20 cellular contexts compared by ENCODE assay signal in the genomic region with DNA sequence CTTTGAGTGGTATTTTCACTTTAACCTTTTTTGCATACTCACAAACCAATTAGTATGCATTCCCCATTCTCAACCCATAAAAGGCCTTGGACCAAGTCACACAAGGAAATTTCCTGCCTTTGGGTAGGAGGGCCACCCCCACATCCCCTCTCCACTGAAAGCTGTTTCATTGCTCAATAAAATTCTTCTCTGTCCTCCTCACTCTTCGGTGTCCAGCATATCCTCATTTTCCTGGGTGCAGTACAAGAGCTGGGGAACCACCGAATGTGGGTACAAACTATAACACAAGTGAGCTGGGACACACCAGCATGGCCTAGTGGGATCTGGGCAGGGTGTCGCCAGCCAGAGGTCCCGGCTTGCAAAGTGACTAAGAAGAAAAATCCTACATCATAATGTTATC.
DNase-seq lines count a peak whose midpoint lies in the region; ATAC-seq and TF ChIP-seq lines count a peak whose summit lies in the region.
"Had no signal": no experiment of that assay in that cellular context is flagged by ENCODE, and none has a peak within 500 bp of the region (broad histone marks: within the 10 kb centered on the region; RNA-seq: fewer than 3 reads in every experiment).

No MANE protein-coding gene starts in this region.

- H3K4me3 Mint-ChIP-seq in activated naive CD4-positive, alpha-beta T cell treated with anti-CD3 and anti-CD28 coated beads, Interleukin-2, amount 50 U/mL, for 24 hours = peak overlapping the region; percentile 49
- peak overlapping the region; percentile 38 for H3K4me3 Mint-ChIP-seq in activated CD8-positive, alpha-beta T cell treated with anti-CD3 and anti-CD28 coated beads for 36 hours
- no peak overlapping the region for H3K4me3 Mint-ChIP-seq in memory B cell
- H3K4me3 Mint-ChIP-seq: mesothelial cell of epicardium, WTC11 had no signal

- peaks cover 80% of the 10 kb centered on the region for H3K4me1 Mint-ChIP-seq in activated naive CD4-positive, alpha-beta T cell treated with anti-CD3 and anti-CD28 coated beads, Interleukin-2, amount 50 U/mL, for 24 hours
- peaks cover 73% of the 10 kb centered on the region for H3K4me1 Mint-ChIP-seq in activated CD8-positive, alpha-beta T cell treated with anti-CD3 and anti-CD28 coated beads for 36 hours (ENCODE audit: low read depth)
- peaks cover 2% of the 10 kb centered on the region for H3K4me1 Mint-ChIP-seq in memory B cell
- H3K4me1 Mint-ChIP-seq: mesothelial cell of epicardium had no signal

- DNase-seq in activated naive CD4-positive, alpha-beta T cell treated with Interleukin-2 at 50 U/mL for 16 hours = no peak
- no peak for DNase-seq in activated CD8-positive, alpha-beta T cell treated with anti-CD3 and anti-CD28 coated beads for 36 hours
- no peak for DNase-seq in memory B cell (ENCODE audit: low spot score in 2 of 2)
- DNase-seq in HuH-7.5 (ENCODE audit: low spot score) = no peak
- no peak for DNase-seq in amygdala (lab: John Stamatoyannopoulos, UW)
- DNase-seq: activated CD8-positive, alpha-beta memory T cell treated with anti-CD3 and anti-CD28 coated beads for 24 hours; activated gamma-delta T cell; cerebellar nuclear complex; DMS153; heart right ventricle; MG63; NCI-H1417 treated with DMSO at 0.1 percent for 48 hours; NCI-H446 treated with DMSO at 0.1 percent for 48 hours; T1000 had no signal

- peak overlapping the region; percentile 87 for H3K27ac Mint-ChIP-seq in activated naive CD4-positive, alpha-beta T cell treated with anti-CD3 and anti-CD28 coated beads, Interleukin-2, amount 50 U/mL, for 24 hours
- peak overlapping the region; percentile 82 for H3K27ac Mint-ChIP-seq in activated CD8-positive, alpha-beta T cell treated with anti-CD3 and anti-CD28 coated beads for 36 hours
- peak overlapping the region; percentile 2 for H3K27ac Mint-ChIP-seq in memory B cell
- H3K27ac Mint-ChIP-seq: mesothelial cell of epicardium, progenitor cell of endocrine pancreas, WTC11 had no signal

- H3K36me3 Mint-ChIP-seq in activated naive CD4-positive, alpha-beta T cell treated with anti-CD3 and anti-CD28 coated beads, Interleukin-2, amount 50 U/mL, for 24 hours = peaks cover 16% of the 10 kb centered on the region
- H3K36me3 Mint-ChIP-seq in activated CD8-positive, alpha-beta T cell treated with anti-CD3 and anti-CD28 coated beads for 36 hours (ENCODE audit: low read depth) = peaks cover 38% of the 10 kb centered on the region
- H3K36me3 Mint-ChIP-seq in memory B cell = no peaks in the 10 kb centered on the region
- H3K36me3 Mint-ChIP-seq: mesothelial cell of epicardium, WTC11 had no signal

- intact Hi-C loops in activated CD8-positive, alpha-beta T cell treated with anti-CD3 and anti-CD28 coated beads for 36 hours (cut with micrococcal nuclease) = loop anchor here (5.0 kb wide), 3 partner anchors 48 to 328 kb away; partner anchors contain the start of gene ITGA4

- no peaks in the 10 kb centered on the region for H3K27me3 Mint-ChIP-seq in activated naive CD4-positive, alpha-beta T cell treated with anti-CD3 and anti-CD28 coated beads, Interleukin-2, amount 50 U/mL, for 24 hours
- H3K27me3 Mint-ChIP-seq in activated CD8-positive, alpha-beta T cell treated with anti-CD3 and anti-CD28 coated beads for 36 hours = no peaks in the 10 kb centered on the region
- H3K27me3 Mint-ChIP-seq in memory B cell = no peaks in the 10 kb centered on the region
- H3K27me3 Mint-ChIP-seq: progenitor cell of endocrine pancreas had no signal

- peak; percentile 24 for ATAC-seq in activated CD8-positive, alpha-beta T cell treated with anti-CD3 and anti-CD28 coated beads for 36 hours
- ATAC-seq in memory B cell (ENCODE audit: low read depth) (no peak), GM21526 (IDR thresholded peaks at IDR 0.05; ENCODE audit: low FRiP score, unreplicated experiment) (no peak)
- ATAC-seq: heart right ventricle, left lobe of liver had no signal

- TF ChIP-seq CTCF in activated CD8-positive, alpha-beta T cell treated with anti-CD3 and anti-CD28 coated beads for 36 hours (IDR thresholded peaks at IDR 0.05) = no peak

- CTCF ChIA-PET in activated CD8-positive, alpha-beta T cell treated with anti-CD3 and anti-CD28 coated beads for 36 hours (lab: Charles Lee) = interaction anchor here (1.2 to 3.7 kb wide), 5 partner anchors 11 to 175 kb away, joined by 3 to 19 read pairs (median 3); no protein-coding TSS in a partner anchor

- H3K9me3 Mint-ChIP-seq in activated naive CD4-positive, alpha-beta T cell treated with anti-CD3 and anti-CD28 coated beads, Interleukin-2, amount 50 U/mL, for 24 hours = no peaks in the 10 kb centered on the region
- peaks cover 10% of the 10 kb centered on the region for H3K9me3 Mint-ChIP-seq in activated CD8-positive, alpha-beta T cell treated with anti-CD3 and anti-CD28 coated beads for 36 hours
- H3K9me3 Mint-ChIP-seq in memory B cell = no peaks in the 10 kb centered on the region
- H3K9me3 Mint-ChIP-seq: mesothelial cell of epicardium had no signal

- POLR2A ChIA-PET in activated CD8-positive, alpha-beta T cell treated with anti-CD3 and anti-CD28 coated beads for 36 hours (lab: Charles Lee) = interaction anchor here (0.7 to 2.4 kb wide), 4 partner anchors 12 to 326 kb away, joined by 3 to 6 read pairs (median 4); no protein-coding TSS in a partner anchor

Comparison
In these comparisons a context has a peak if more than half of its experiments do, and no peak if none do; other contexts are left out.
1. H3K27ac Mint-ChIP-seq: peak in every context shown above with its lines; median percentile 87 in activated naive CD4-positive, alpha-beta T cell treated with anti-CD3 and anti-CD28 coated beads, Interleukin-2, amount 50 U/mL, for 24 hours; 82 in activated CD8-positive, alpha-beta T cell treated with anti-CD3 and anti-CD28 coated beads for 36 hours; 2 in memory B cell.